8 cellular contexts compared by ENCODE assay signal in genomic region chr6:52552278-52552643, GRCh38. TPM values are rescaled to one million over a fixed set of nuclear protein-coding genes. Genes with fewer than 3 reads are reported as not detected.
DNase-seq lines count a peak whose midpoint lies in the region; ATAC-seq and TF ChIP-seq lines count a peak whose summit lies in the region.

No MANE protein-coding gene starts in this region.

- no peak overlapping the region; the same call in 1 of the 2 replicates for H2AFZ ChIP-seq in OCI-LY3 (ENCODE audit: low read depth, low read length)

- TF ChIP-seq CTCF in OCI-LY3 (IDR thresholded peaks at IDR 0.05; ENCODE audit: low read depth, low read length) (no peak), left lung (IDR thresholded peaks at IDR 0.05) (no peak)

- H3K4me3 ChIP-seq in OCI-LY3 (ENCODE audit: low read length): peak overlapping the region; percentile 50
- no peak overlapping the region for H3K4me3 ChIP-seq in left lung

- peak overlapping the region; percentile 59 for H3K9ac ChIP-seq in OCI-LY3 (ENCODE audit: low read length)

- H3K27me3 ChIP-seq in OCI-LY3 (ENCODE audit: low read depth, low read length) (no peaks in the 10 kb centered on the region), left lung (no peaks in the 10 kb centered on the region)

- H3K79me2 ChIP-seq in OCI-LY3 (ENCODE audit: low read length): peaks cover 76% of the 10 kb centered on the region

- H4K20me1 ChIP-seq in OCI-LY3 (ENCODE audit: insufficient read depth, low read length): no peaks in the 10 kb centered on the region

- H3K9me3 ChIP-seq in OCI-LY3 (ENCODE audit: insufficient read depth, low read length) (no peaks in the 10 kb centered on the region), left lung (no peaks in the 10 kb centered on the region)

- intact Hi-C loops in left lung (cut with DNase I): no loop called here

- peak; percentile 89 for ATAC-seq in GM18870 (IDR thresholded peaks at IDR 0.05; ENCODE audit: unreplicated experiment)
- ATAC-seq in HG02884 (IDR thresholded peaks at IDR 0.05; ENCODE audit: unreplicated experiment): peak; percentile 97
- ATAC-seq in left lung: peak; percentile 47

- H3K4me2 ChIP-seq in OCI-LY3 (ENCODE audit: low read length): peak overlapping the region; percentile 70

- H3K36me3 ChIP-seq in OCI-LY3 (replicated peaks; ENCODE audit: low read depth, low read length): no peaks in the 10 kb centered on the region
- H3K36me3 ChIP-seq in left lung: no peaks in the 10 kb centered on the region

- H3K27ac ChIP-seq in OCI-LY3 (ENCODE audit: low read length) (peak overlapping the region; percentile 87), left lung (no peak overlapping the region)

- DNase-seq in left lung (no peak), medulla oblongata (ENCODE audit: extremely low spot score) (no peak), T-helper 1 cell (no peak)
- no peak for DNase-seq in activated CD8-positive, alpha-beta memory T cell treated with anti-CD3 and anti-CD28 coated beads, Interleukin-2, amount 50 U/mL, for 48 hours
- DNase-seq in activated CD4-positive, CD25-positive, alpha-beta regulatory T cell treated with anti-CD3 and anti-CD28 coated beads, Interleukin-2, amount 50 U/mL, for 72 hours: no peak

- peaks cover 77% of the 10 kb centered on the region for H3K4me1 ChIP-seq in OCI-LY3 (ENCODE audit: low read length)
- H3K4me1 ChIP-seq in left lung: peaks cover 27 to 50% of the 10 kb centered on the region in 2 donors

RNA-seq across cellular contexts. Expression of gene TRAM2, which starts 24.6 kb away (rescaled TPM):
- total RNA-seq in left lung: 10 to 100 TPM; 30.5 to 38.4 TPM

Comparison
In these comparisons a context has a peak if more than half of its experiments do, and no peak if none do; other contexts are left out.
1. ATAC-seq: peak in every context shown above with its lines; median percentile 97 in HG02884; 89 in GM18870; 47 in left lung.